19 cellular contexts compared by ENCODE assay signal in the genomic region with DNA sequence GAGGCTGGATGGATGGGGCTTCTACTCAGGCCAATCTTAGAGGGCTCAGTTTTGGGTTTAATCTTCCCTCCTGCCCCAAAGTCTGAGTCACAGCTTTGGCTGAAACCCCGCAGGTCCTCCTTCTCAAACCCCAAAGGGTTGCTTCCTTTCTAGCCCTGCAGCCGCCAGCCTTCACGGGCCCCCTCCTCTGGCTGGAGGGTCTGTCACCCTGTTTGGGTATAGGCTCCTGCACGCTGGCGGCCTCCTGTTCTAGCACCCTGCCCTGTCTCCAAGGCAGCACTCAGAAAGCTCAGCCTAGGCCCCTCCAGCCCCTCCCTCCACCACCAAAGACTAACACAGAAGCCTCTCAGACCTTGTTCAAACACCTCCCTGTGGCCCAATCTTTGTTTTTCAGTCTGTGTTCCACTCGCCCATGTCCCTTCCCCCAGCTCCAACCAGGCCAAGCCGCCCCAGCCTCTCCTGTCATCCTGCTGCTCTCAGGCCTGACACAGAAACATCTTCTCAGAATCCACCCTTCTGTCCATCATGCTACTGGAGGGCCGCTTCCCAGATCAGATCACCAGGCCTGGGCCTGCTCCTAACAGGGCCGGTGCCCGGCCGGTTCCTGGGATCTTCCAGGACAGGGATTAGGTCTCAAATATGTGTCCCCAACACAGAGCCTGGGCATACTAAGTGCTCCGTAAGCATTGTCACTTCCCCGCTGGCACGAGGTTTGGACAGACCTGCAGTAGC. TPM values are rescaled to one million over a fixed set of nuclear protein-coding genes. Genes with fewer than 3 reads are reported as not detected.
"Had no signal": no experiment of that assay in that cellular context is flagged by ENCODE, and none has a peak within 500 bp of the region (broad histone marks: within the 10 kb centered on the region; RNA-seq: fewer than 3 reads in every experiment).

No MANE protein-coding gene starts in this region.

- H3K36me3 Mint-ChIP-seq: natural killer cell treated with Interleukin-12 subunit alpha and Interleukin-12 subunit beta and Interleukin-15 and Interleukin-18, amount 100 ng/mL, for 72 hours; type B pancreatic cell had no signal

- H3K4me3 Mint-ChIP-seq: natural killer cell treated with Interleukin-12 subunit alpha and Interleukin-12 subunit beta and Interleukin-15 and Interleukin-18, amount 100 ng/mL, for 72 hours; type B pancreatic cell had no signal

- ATAC-seq: heart left ventricle had no signal

- H3K4me1 ChIP-seq: colonic mucosa had no signal

- H3K36me3 ChIP-seq: colonic mucosa, ovary, right atrium auricular region had no signal

- H3K9me3 Mint-ChIP-seq: natural killer cell treated with Interleukin-12 subunit alpha and Interleukin-12 subunit beta and Interleukin-15 and Interleukin-18, amount 100 ng/mL, for 72 hours; type B pancreatic cell had no signal

- FAIRE-seq: frontal cortex had no signal

- H3K4me3 ChIP-seq: colonic mucosa, heart left ventricle, ovary, right atrium auricular region, sigmoid colon, skin epidermis had no signal

- DNase-seq: colonic mucosa; effector CD8-positive, alpha-beta T cell; heart left ventricle; hippocampal formation; kidney glomerular epithelial cell; mammary epithelial cell; ovary; sigmoid colon; stimulated activated CD4-positive, alpha-beta T cell treated with anti-CD3 and anti-CD28 coated beads, Interleukin-2, amount 100 ng/mL, for 24 hours; stimulated activated CD4-positive, alpha-beta T cell treated with anti-CD3 and anti-CD28 coated beads, Interleukin-4, amount 100 ng/mL, for 4 hours; stimulated activated naive CD4-positive, alpha-beta T cell treated with Interleukin-2 at 50 U/mL for 16 hours had no signal

- H3K27me3 ChIP-seq: colonic mucosa, heart left ventricle, neutrophil, ovary, right atrium auricular region, sigmoid colon had no signal

- H3K27ac ChIP-seq: colonic mucosa, heart left ventricle, neutrophil, ovary, right atrium auricular region, sigmoid colon, skin epidermis had no signal

- H3K9me3 ChIP-seq: colonic mucosa, heart left ventricle, neutrophil, ovary, right atrium auricular region, sigmoid colon had no signal

- H3K27ac Mint-ChIP-seq: natural killer cell treated with Interleukin-12 subunit alpha and Interleukin-12 subunit beta and Interleukin-15 and Interleukin-18, amount 100 ng/mL, for 72 hours; type B pancreatic cell had no signal

- H3K27me3 Mint-ChIP-seq: natural killer cell treated with Interleukin-12 subunit alpha and Interleukin-12 subunit beta and Interleukin-15 and Interleukin-18, amount 100 ng/mL, for 72 hours; type B pancreatic cell had no signal

RNA-seq across cellular contexts. Expression of gene HTR6, which starts 35.5 kb away (rescaled TPM):
- total RNA-seq: colonic mucosa; glomerular endothelial cell; heart left ventricle; mammary epithelial cell; natural killer cell treated with Interleukin-12 subunit alpha and Interleukin-12 subunit beta and Interleukin-15 and Interleukin-18, amount 100 ng/mL, for 72 hours; ovary; posterior vena cava; right atrium auricular region; sigmoid colon had no signal
- polyA plus RNA-seq: heart left ventricle, mammary epithelial cell, ovary had no signal
